ENCODE assay signal across 22 cellular contexts in the genomic region with DNA sequence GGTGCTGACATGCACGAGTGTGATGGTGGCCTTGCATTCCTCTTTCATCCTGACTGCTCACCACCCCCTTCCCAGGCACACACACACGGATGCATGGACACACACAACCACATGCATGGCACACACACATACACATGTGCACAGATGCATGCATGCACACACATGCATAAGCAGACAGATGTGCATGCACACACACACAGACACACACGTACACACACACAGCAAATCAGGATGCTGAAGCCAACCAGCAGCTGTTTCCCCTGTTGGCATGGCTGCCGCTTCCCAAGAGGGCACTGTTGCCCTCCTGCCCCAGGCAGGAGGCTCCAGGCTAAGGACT. TPM values are rescaled to one million over a fixed set of nuclear protein-coding genes. Genes with fewer than 3 reads are reported as not detected.
"Had no signal": no experiment of that assay in that cellular context is flagged by ENCODE, and none has a peak within 500 bp of the region (broad histone marks: within the 10 kb centered on the region; RNA-seq: fewer than 3 reads in every experiment).

No MANE protein-coding gene starts in this region.

- H3K36me3 ChIP-seq: cardiac muscle cell, prostate gland had no signal

- H3K27me3 Mint-ChIP-seq: activated CD4-positive, alpha-beta memory T cell treated with anti-CD3 and anti-CD28 coated beads for 36 hours; activated naive CD8-positive, alpha-beta T cell; effector memory CD8-positive, alpha-beta T cell had no signal

- H3K27ac Mint-ChIP-seq: activated B cell treated with CpG ODN at 0.5 μM for 24 hours; activated CD4-positive, alpha-beta memory T cell treated with anti-CD3 and anti-CD28 coated beads for 36 hours; activated naive CD8-positive, alpha-beta T cell; nephron; T-helper 2 cell treated with Interferon-gamma antibody and Interleukin-4, amounts not matched to agents 5 μg/mL and 100 μg/mL, for 36 hours had no signal

- ATAC-seq: effector memory CD8-positive, alpha-beta T cell; left cardiac atrium had no signal

- H3K36me3 Mint-ChIP-seq: activated CD4-positive, alpha-beta memory T cell treated with anti-CD3 and anti-CD28 coated beads for 36 hours; activated naive CD8-positive, alpha-beta T cell had no signal

- H3K27me3 ChIP-seq: right atrium auricular region, stomach, upper lobe of left lung had no signal

- H3K9me3 ChIP-seq: prostate gland, right atrium auricular region, stomach, upper lobe of left lung had no signal

- H3K9me3 Mint-ChIP-seq: activated B cell treated with CpG ODN at 0.5 μM for 24 hours; activated CD4-positive, alpha-beta memory T cell treated with anti-CD3 and anti-CD28 coated beads for 36 hours; effector memory CD8-positive, alpha-beta T cell; nephron; T-helper 2 cell treated with Interferon-gamma antibody and Interleukin-4, amounts not matched to agents 5 μg/mL and 100 μg/mL, for 36 hours had no signal

- H3K4me1 Mint-ChIP-seq: activated B cell treated with CpG ODN at 0.5 μM for 24 hours had no signal

- H3K4me1 ChIP-seq: prostate gland had no signal

- H3K4me3 ChIP-seq: cardiac muscle cell, hepatocyte, prostate gland, right atrium auricular region, skin epidermis, stomach, upper lobe of left lung had no signal

- H2AFZ ChIP-seq: hepatocyte had no signal

- DNase-seq: activated B cell treated with CpG ODN at 0.5 μM for 24 hours; activated CD4-positive, alpha-beta memory T cell treated with anti-CD3 and anti-CD28 coated beads for 36 hours; activated CD4-positive, alpha-beta T cell treated with anti-CD3 and anti-CD28 coated beads for 4 hours; activated T-cell treated with anti-CD3 and anti-CD28 coated beads for 4 hours; dermis blood vessel endothelial cell; effector memory CD8-positive, alpha-beta T cell; foreskin fibroblast; left cardiac atrium; mesenchymal stem cell; stimulated activated CD4-positive, alpha-beta T cell treated with anti-CD3 and anti-CD28 coated beads, Interleukin-15, amount 100 ng/mL, for 24 hours; stimulated activated CD4-positive, alpha-beta T cell treated with anti-CD3 and anti-CD28 coated beads, Interleukin-2, amount 100 ng/mL, for 48 hours; stomach had no signal

- FAIRE-seq: islet of Langerhans had no signal

- H3K27ac ChIP-seq: hepatocyte, prostate gland, right atrium auricular region, skin epidermis, upper lobe of left lung had no signal

- H3K4me3 Mint-ChIP-seq: activated B cell treated with CpG ODN at 0.5 μM for 24 hours; activated CD4-positive, alpha-beta memory T cell treated with anti-CD3 and anti-CD28 coated beads for 36 hours; activated naive CD8-positive, alpha-beta T cell; nephron; T-helper 2 cell treated with Interferon-gamma antibody and Interleukin-4, amounts not matched to agents 5 μg/mL and 100 μg/mL, for 36 hours had no signal

RNA-seq across cellular contexts. Expression of gene OSBPL5, which starts 15.3 kb away (rescaled TPM):
- total RNA-seq: activated B cell treated with CpG ODN at 0.5 μM for 24 hours had no signal
